ENCODE assay signal across 1 cellular context in the genomic region with DNA sequence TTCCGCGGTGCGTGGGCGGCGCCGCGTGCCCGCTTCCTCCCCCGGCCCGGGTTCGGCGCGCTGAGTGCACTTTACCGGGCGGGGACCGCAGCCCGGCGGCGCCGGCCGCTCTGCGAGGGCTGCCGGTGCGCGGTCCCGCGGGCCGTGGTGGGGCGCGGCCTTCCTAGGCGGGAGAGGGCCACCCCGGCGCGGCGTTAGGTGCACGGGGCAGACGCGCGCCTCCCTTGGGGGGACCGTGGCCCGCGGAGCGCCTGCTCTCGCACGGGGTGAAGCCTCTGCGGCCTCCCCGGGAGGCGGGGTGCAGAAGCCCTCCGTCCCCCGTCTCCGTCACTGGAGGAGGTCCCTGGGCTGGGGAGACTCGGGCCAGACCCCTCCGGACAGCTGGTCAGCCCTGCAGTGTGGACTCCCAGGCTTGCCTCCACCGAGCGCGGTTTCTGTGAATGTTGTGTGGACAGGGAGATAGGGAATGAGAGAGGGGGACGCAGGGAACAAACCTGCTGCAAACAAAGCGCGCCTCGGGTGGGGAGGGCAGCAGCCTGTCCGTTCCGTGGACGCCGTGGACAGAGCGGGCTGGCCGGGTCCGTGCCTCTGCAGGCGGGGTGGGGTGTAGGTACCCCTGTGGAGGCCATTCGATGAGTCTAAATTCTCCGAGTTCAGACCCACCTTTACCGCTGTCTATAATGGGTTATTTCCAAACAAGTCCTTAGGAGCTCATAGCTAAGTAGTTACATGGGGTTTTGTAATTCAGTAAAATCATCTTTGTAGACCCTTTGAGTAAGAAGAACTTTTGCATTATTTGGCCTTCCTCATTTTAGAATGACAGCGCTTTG.
TF ChIP-seq lines count a peak whose summit lies in the region.

No MANE protein-coding gene starts in this region.

TF ChIP-seq in HEK293, 187 proteins besides CTCF, POLR2A, EP300 and RAD21 (continued from another document):
- TF ChIP-seq, protein P1, sequence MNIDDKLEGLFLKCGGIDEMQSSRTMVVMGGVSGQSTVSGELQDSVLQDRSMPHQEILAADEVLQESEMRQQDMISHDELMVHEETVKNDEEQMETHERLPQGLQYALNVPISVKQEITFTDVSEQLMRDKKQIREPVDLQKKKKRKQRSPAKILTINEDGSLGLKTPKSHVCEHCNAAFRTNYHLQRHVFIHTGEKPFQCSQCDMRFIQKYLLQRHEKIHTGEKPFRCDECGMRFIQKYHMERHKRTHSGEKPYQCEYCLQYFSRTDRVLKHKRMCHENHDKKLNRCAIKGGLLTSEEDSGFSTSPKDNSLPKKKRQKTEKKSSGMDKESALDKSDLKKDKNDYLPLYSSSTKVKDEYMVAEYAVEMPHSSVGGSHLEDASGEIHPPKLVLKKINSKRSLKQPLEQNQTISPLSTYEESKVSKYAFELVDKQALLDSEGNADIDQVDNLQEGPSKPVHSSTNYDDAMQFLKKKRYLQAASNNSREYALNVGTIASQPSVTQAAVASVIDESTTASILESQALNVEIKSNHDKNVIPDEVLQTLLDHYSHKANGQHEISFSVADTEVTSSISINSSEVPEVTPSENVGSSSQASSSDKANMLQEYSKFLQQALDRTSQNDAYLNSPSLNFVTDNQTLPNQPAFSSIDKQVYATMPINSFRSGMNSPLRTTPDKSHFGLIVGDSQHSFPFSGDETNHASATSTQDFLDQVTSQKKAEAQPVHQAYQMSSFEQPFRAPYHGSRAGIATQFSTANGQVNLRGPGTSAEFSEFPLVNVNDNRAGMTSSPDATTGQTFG (tag by site-specific recombination; IDR thresholded peaks at IDR 0.05; ENCODE audit: borderline replicate concordance): 0 out of 2 replicates have a peak, but pooled peaks have one; percentile 21
- TF ChIP-seq ZNF2 (tag by site-specific recombination; IDR thresholded peaks at IDR 0.05): 0 out of 2 replicates have a peak, but pooled peaks have one; percentile 23
- TF ChIP-seq ZNF555 (tag by site-specific recombination; conservative IDR thresholded peaks at IDR 0.05): no peak
- no peak for TF ChIP-seq ZNF792 (tag by site-specific recombination; IDR thresholded peaks at IDR 0.05)
